Comparison of ENCODE assay signal across 13 cellular contexts in genomic region chr2:25948437-25948836, GRCh38. TPM values are rescaled to one million over a fixed set of nuclear protein-coding genes. Genes with fewer than 3 reads are reported as not detected.
DNase-seq lines count a peak whose midpoint lies in the region; ATAC-seq and TF ChIP-seq lines count a peak whose summit lies in the region.
"Had no signal": no experiment of that assay in that cellular context is flagged by ENCODE, and none has a peak within 500 bp of the region (broad histone marks: within the 10 kb centered on the region; RNA-seq: fewer than 3 reads in every experiment).

No MANE protein-coding gene starts in this region.

- no peaks in the 10 kb centered on the region for H3K36me3 Mint-ChIP-seq in activated T-cell treated with anti-CD3 and anti-CD28 coated beads, Interleukin-2, amount 50 U/mL, for 72 hours (ENCODE audit: insufficient read depth in 2 of 2)
- H3K36me3 Mint-ChIP-seq in activated CD8-positive, alpha-beta T cell treated with anti-CD3 and anti-CD28 coated beads, Interleukin-2, amount 10 ng/mL, durations not matched to agents 7 days and 5 days (ENCODE audit: low read depth), result no peaks in the 10 kb centered on the region
- H3K36me3 Mint-ChIP-seq in stimulated activated effector memory CD8-positive, alpha-beta T cell treated with anti-CD3 and anti-CD28 coated beads, Interleukin-12 subunit alpha, Interleukin-12 subunit beta, amount 100 ng/mL, for 72 hours, result no peaks in the 10 kb centered on the region
- H3K36me3 Mint-ChIP-seq: CD4-positive, CD25-positive, alpha-beta regulatory T cell had no signal

- H3K27me3 ChIP-seq in MM.1S (replicated peaks; ENCODE audit: insufficient read depth, low read length), result no peaks in the 10 kb centered on the region
- no peaks in the 10 kb centered on the region for H3K27me3 ChIP-seq in spleen (replicated peaks in 1 of 7)
- H3K27me3 ChIP-seq: BLaER1 treated with 17β-estradiol and CSF1 and Interleukin-3, amounts not matched to agents 10 nM and 100 nM had no signal

- no peak for TF ChIP-seq POLR2A in spleen (IDR thresholded peaks at IDR 0.05)

- no peaks in the 10 kb centered on the region for H3K36me3 ChIP-seq in MM.1S (replicated peaks; ENCODE audit: insufficient read depth, low read length)
- peaks cover 0 to 9% (median 0%) of the 10 kb centered on the region in 6 donors for H3K36me3 ChIP-seq in spleen

- H3K9me3 Mint-ChIP-seq in activated T-cell treated with anti-CD3 and anti-CD28 coated beads, Interleukin-2, amount 50 U/mL, for 72 hours, result no peaks in the 10 kb centered on the region
- H3K9me3 Mint-ChIP-seq in activated CD8-positive, alpha-beta T cell treated with anti-CD3 and anti-CD28 coated beads, Interleukin-2, amount 10 ng/mL, durations not matched to agents 7 days and 5 days (ENCODE audit: insufficient read depth), result no peaks in the 10 kb centered on the region
- H3K9me3 Mint-ChIP-seq in stimulated activated effector memory CD8-positive, alpha-beta T cell treated with anti-CD3 and anti-CD28 coated beads, Interleukin-12 subunit alpha, Interleukin-12 subunit beta, amount 100 ng/mL, for 72 hours, result no peaks in the 10 kb centered on the region
- H3K9me3 Mint-ChIP-seq: CD4-positive, CD25-positive, alpha-beta regulatory T cell had no signal

- intact Hi-C loops in spleen (cut with DNase I; ENCODE audit: low total_unique reads), result no loop called here

- H3K27ac Mint-ChIP-seq in activated T-cell treated with anti-CD3 and anti-CD28 coated beads, Interleukin-2, amount 50 U/mL, for 72 hours, result peak overlapping the region; percentile 6
- H3K27ac Mint-ChIP-seq in activated CD8-positive, alpha-beta T cell treated with anti-CD3 and anti-CD28 coated beads, Interleukin-2, amount 10 ng/mL, durations not matched to agents 7 days and 5 days, result peak overlapping the region; percentile 61
- H3K27ac Mint-ChIP-seq in stimulated activated effector memory CD8-positive, alpha-beta T cell treated with anti-CD3 and anti-CD28 coated beads, Interleukin-12 subunit alpha, Interleukin-12 subunit beta, amount 100 ng/mL, for 72 hours, result no peak overlapping the region
- H3K27ac Mint-ChIP-seq: CD4-positive, CD25-positive, alpha-beta regulatory T cell had no signal

- H3K4me1 Mint-ChIP-seq in activated T-cell treated with anti-CD3 and anti-CD28 coated beads, Interleukin-2, amount 50 U/mL, for 72 hours (ENCODE audit: low read depth), result no peaks in the 10 kb centered on the region
- peaks cover 6% of the 10 kb centered on the region for H3K4me1 Mint-ChIP-seq in activated CD8-positive, alpha-beta T cell treated with anti-CD3 and anti-CD28 coated beads, Interleukin-2, amount 10 ng/mL, durations not matched to agents 7 days and 5 days (ENCODE audit: low read depth)
- no peaks in the 10 kb centered on the region for H3K4me1 Mint-ChIP-seq in stimulated activated effector memory CD8-positive, alpha-beta T cell treated with anti-CD3 and anti-CD28 coated beads, Interleukin-12 subunit alpha, Interleukin-12 subunit beta, amount 100 ng/mL, for 72 hours

- H3K4me2 ChIP-seq in MM.1S (ENCODE audit: low read depth, low read length), result peak overlapping the region; percentile 21; the same call in 1 of the 2 replicates
- H3K4me2 ChIP-seq: BLaER1 treated with 17β-estradiol and CSF1 and Interleukin-3, amounts not matched to agents 10 nM and 100 nM had no signal

- POLR2A ChIA-PET in activated CD8-positive, alpha-beta T cell treated with anti-CD3 and anti-CD28 coated beads, Interleukin-2, amount 10 ng/mL, durations not matched to agents 7 days and 5 days (lab: Charles Lee), result no interaction called here

- DNase-seq in activated T-cell treated with anti-CD3 and anti-CD28 coated beads, Interleukin-2, amount 50 U/mL, for 72 hours, result no peak
- DNase-seq in activated T-cell treated with anti-CD3 and anti-CD28 coated beads, Interleukin-2, amount 50 U/mL, for 48 hours, result no peak
- no peak for DNase-seq in MM.1S
- DNase-seq in activated CD8-positive, alpha-beta T cell treated with anti-CD3 and anti-CD28 coated beads, Interleukin-2, amount 10 ng/mL, durations not matched to agents 7 days and 5 days, result no peak
- no peak for DNase-seq in spleen
- no peak for DNase-seq in NCI-H1105 (lab: John Stamatoyannopoulos, UW)
- DNase-seq in stimulated activated effector memory CD8-positive, alpha-beta T cell treated with anti-CD3 and anti-CD28 coated beads, Interleukin-12 subunit alpha, Interleukin-12 subunit beta, amount 100 ng/mL, for 72 hours (ENCODE audit: low spot score in 2 of 2), result no peak
- DNase-seq: ACHN; Calu3; CD4-positive, CD25-positive, alpha-beta regulatory T cell; DMS 273 treated with DMSO at 0.1 percent for 48 hours; H7 had no signal

- no peaks in the 10 kb centered on the region for H3K9me2 ChIP-seq in MM.1S (replicated peaks; ENCODE audit: insufficient read depth, low read length)

- no peaks in the 10 kb centered on the region for H3K27me3 Mint-ChIP-seq in activated T-cell treated with anti-CD3 and anti-CD28 coated beads, Interleukin-2, amount 50 U/mL, for 72 hours (ENCODE audit: low read depth)
- no peaks in the 10 kb centered on the region for H3K27me3 Mint-ChIP-seq in activated CD8-positive, alpha-beta T cell treated with anti-CD3 and anti-CD28 coated beads, Interleukin-2, amount 10 ng/mL, durations not matched to agents 7 days and 5 days (ENCODE audit: low read depth)
- H3K27me3 Mint-ChIP-seq: CD4-positive, CD25-positive, alpha-beta regulatory T cell had no signal

- 65 to 84% (median 77%) methylated on average over 2 of the region's 2 CpGs for WGBS in spleen, 5 donors

- H3K27ac ChIP-seq in MM.1S (ENCODE audit: low read length) (no peak overlapping the region), spleen (no peak overlapping the region)
- H3K27ac ChIP-seq: BLaER1 treated with 17β-estradiol and CSF1 and Interleukin-3, amounts not matched to agents 10 nM and 100 nM had no signal

- no peaks in the 10 kb centered on the region for H3K4me1 ChIP-seq in MM.1S (ENCODE audit: low read length)
- H3K4me1 ChIP-seq in spleen, result peaks cover 0 to 8% (median 3%) of the 10 kb centered on the region in 6 donors

- no peak overlapping the region for H3K4me3 ChIP-seq in MM.1S (ENCODE audit: low read length)
- H3K4me3 ChIP-seq in spleen, result no peak overlapping the region
- H3K4me3 ChIP-seq: BLaER1 treated with 17β-estradiol and CSF1 and Interleukin-3, amounts not matched to agents 10 nM and 100 nM had no signal

- 0 out of 2 replicates have a peak overlapping the region, but pooled peaks have one; percentile 19 for H2AFZ ChIP-seq in MM.1S (ENCODE audit: low read length)

- TF ChIP-seq CTCF in MM.1S (IDR thresholded peaks at IDR 0.05; ENCODE audit: low read length) (no peak), spleen (IDR thresholded peaks at IDR 0.05 in 8 of 11, conservative IDR thresholded peaks at IDR 0.05 in 3 of 11) (no peak)

- CTCF ChIA-PET in activated CD8-positive, alpha-beta T cell treated with anti-CD3 and anti-CD28 coated beads, Interleukin-2, amount 10 ng/mL, durations not matched to agents 7 days and 5 days (lab: Charles Lee), result interaction anchor here (6.5 kb wide), 1 partner anchor 95 kb away, joined by 61 read pairs; no protein-coding TSS in a partner anchor

- no peaks in the 10 kb centered on the region for H3K9me3 ChIP-seq in MM.1S (replicated peaks; ENCODE audit: insufficient read depth, low read length)
- H3K9me3 ChIP-seq in spleen, result no peaks in the 10 kb centered on the region
- H3K9me3 ChIP-seq: BLaER1 treated with 17β-estradiol and CSF1 and Interleukin-3, amounts not matched to agents 10 nM and 100 nM had no signal

- no peak overlapping the region for H3K9ac ChIP-seq in MM.1S (ENCODE audit: low read length)
- H3K9ac ChIP-seq: BLaER1 treated with 17β-estradiol and CSF1 and Interleukin-3, amounts not matched to agents 10 nM and 100 nM had no signal

- H3K4me3 Mint-ChIP-seq in activated T-cell treated with anti-CD3 and anti-CD28 coated beads, Interleukin-2, amount 50 U/mL, for 72 hours, result no peak overlapping the region
- no peak overlapping the region for H3K4me3 Mint-ChIP-seq in activated CD8-positive, alpha-beta T cell treated with anti-CD3 and anti-CD28 coated beads, Interleukin-2, amount 10 ng/mL, durations not matched to agents 7 days and 5 days
- H3K4me3 Mint-ChIP-seq in stimulated activated effector memory CD8-positive, alpha-beta T cell treated with anti-CD3 and anti-CD28 coated beads, Interleukin-12 subunit alpha, Interleukin-12 subunit beta, amount 100 ng/mL, for 72 hours, result no peak overlapping the region
- H3K4me3 Mint-ChIP-seq: CD4-positive, CD25-positive, alpha-beta regulatory T cell had no signal

- ATAC-seq in activated T-cell treated with anti-CD3 and anti-CD28 coated beads, Interleukin-2, amount 50 U/mL, for 72 hours (replicated peaks in 1 of 2), result no peak
- ATAC-seq in activated CD8-positive, alpha-beta T cell treated with anti-CD3 and anti-CD28 coated beads, Interleukin-2, amount 10 ng/mL, durations not matched to agents 7 days and 5 days, result no peak
- no peak for ATAC-seq in stimulated activated effector memory CD8-positive, alpha-beta T cell treated with anti-CD3 and anti-CD28 coated beads, Interleukin-12 subunit alpha, Interleukin-12 subunit beta, amount 100 ng/mL, for 72 hours

- H4K20me1 ChIP-seq in MM.1S (ENCODE audit: insufficient read depth, low read length), result no peaks in the 10 kb centered on the region

- H3K79me2 ChIP-seq in MM.1S (ENCODE audit: low read length), result no peaks in the 10 kb centered on the region

- no peaks in the 10 kb centered on the region for H3F3A ChIP-seq in MM.1S (ENCODE audit: insufficient read depth, low read length)

RNA-seq across cellular contexts. Expression of gene KIF3C, which starts 33.9 kb away (rescaled TPM):
- total RNA-seq in activated T-cell treated with anti-CD3 and anti-CD28 coated beads, Interleukin-2, amount 50 U/mL, for 72 hours, result 1 to 10 TPM; 4.0 to 4.2 TPM
- 10 to 100 TPM; 11.3 to 13.4 TPM for total RNA-seq in activated CD8-positive, alpha-beta T cell treated with anti-CD3 and anti-CD28 coated beads, Interleukin-2, amount 10 ng/mL, durations not matched to agents 7 days and 5 days
- total RNA-seq in spleen, result 1 to 10 TPM; 3.0 to 6.5 (median 4.7) TPM
- polyA plus RNA-seq in spleen, result under 1 TPM; 0.33 to 0.99 (median 0.49) TPM
